ENCODE assay signal across 25 cellular contexts in genomic region chrX:154785711-154786110, GRCh38. TPM values are rescaled to one million over a fixed set of nuclear protein-coding genes. Genes with fewer than 3 reads are reported as not detected.
"Had no signal": no experiment of that assay in that cellular context is flagged by ENCODE, and none has a peak within 500 bp of the region (broad histone marks: within the 10 kb centered on the region; RNA-seq: fewer than 3 reads in every experiment).

No MANE protein-coding gene starts in this region.

- H3K4me3 ChIP-seq: ascending aorta, hepatocyte, ovary, psoas muscle, tibial nerve, uterus had no signal

- H3K27ac ChIP-seq: ascending aorta, hepatocyte, ovary, psoas muscle, tibial nerve, uterus, VCaP had no signal

- H3K27me3 ChIP-seq: ascending aorta, hepatocyte, ovary, tibial nerve, uterus had no signal

- DNase-seq: activated CD4-positive, alpha-beta T cell treated with anti-CD3 and anti-CD28 coated beads, Interleukin-2, amount 50 U/mL, for 1 hour; activated CD4-positive, CD25-positive, alpha-beta regulatory T cell treated with anti-CD3 and anti-CD28 coated beads, Interleukin-2, amount 50 U/mL, for 72 hours; activated CD8-positive, alpha-beta memory T cell treated with anti-CD3 and anti-CD28 coated beads for 24 hours; activated CD8-positive, alpha-beta memory T cell treated with anti-CD3 and anti-CD28 coated beads, Interleukin-2, amount 50 U/mL, for 48 hours; activated effector memory CD4-positive, alpha-beta T cell treated with anti-CD3 and anti-CD28 coated beads, Interleukin-2, amount 50 U/mL, for 16 hours; activated naive CD4-positive, alpha-beta T cell treated with anti-CD3 and anti-CD28 coated beads, Interleukin-2, amount 50 U/mL, for 16 hours; activated T-cell treated with anti-CD3 and anti-CD28 coated beads, Interleukin-2, amount 50 U/mL, for 72 hours; effector CD4-positive, alpha-beta T cell; naive thymus-derived CD4-positive, alpha-beta T cell; ovary; psoas muscle; right cardiac atrium; uterus had no signal

- H3K4me2 ChIP-seq: hepatocyte had no signal

- H3K4me1 ChIP-seq: ascending aorta, psoas muscle, tibial nerve, uterus had no signal

- H3K9me3 ChIP-seq: ascending aorta, ovary, psoas muscle, tibial nerve, uterus had no signal

- H3K36me3 ChIP-seq: ascending aorta, ovary, tibial nerve, uterus had no signal

- H3K79me2 ChIP-seq: hepatocyte had no signal

RNA-seq across cellular contexts. Expression of gene SMIM9, which starts 48.8 kb away (rescaled TPM):
- total RNA-seq: activated T-cell treated with anti-CD3 and anti-CD28 coated beads, Interleukin-2, amount 50 U/mL, for 72 hours; ascending aorta; bronchial epithelial cell; cerebellum; esophagus mucosa; glomerular endothelial cell; hepatocyte; mucosa of gallbladder; naive thymus-derived CD4-positive, alpha-beta T cell; ovary; psoas muscle; right cardiac atrium; skeletal muscle tissue; T-helper 2 cell treated with Interferon-gamma antibody and Interleukin-4, amounts not matched to agents 100 ng/mL and 5 ng/mL, for 36 hours; tibial nerve; uterus had no signal
- polyA plus RNA-seq: hepatocyte; liver; naive thymus-derived CD4-positive, alpha-beta T cell; ovary; psoas muscle; right cardiac atrium had no signal
